Comparison of ENCODE assay signal across 7 cellular contexts in genomic region chr12:3199551-3200031, GRCh38.
DNase-seq lines count a peak whose midpoint lies in the region; TF ChIP-seq lines count a peak whose summit lies in the region.

No MANE protein-coding gene starts in this region.

- H3K27me3 ChIP-seq in stomach smooth muscle (ENCODE audit: control insufficient read depth in 1 of 2, insufficient read depth in 2 of 2, low read length in 2 of 2): no peaks in the 10 kb centered on the region

- H3K9me3 ChIP-seq in stomach smooth muscle (ENCODE audit: control insufficient read depth in 2 of 2, low read length in 2 of 2): no peaks in the 10 kb centered on the region

- H3K27ac ChIP-seq in stomach smooth muscle (ENCODE audit: low read length): no peak overlapping the region

- no peaks in the 10 kb centered on the region for H3K36me3 ChIP-seq in stomach smooth muscle (ENCODE audit: control insufficient read depth in 2 of 2, insufficient read depth in 2 of 2, low read length in 2 of 2)

- H3K4me3 ChIP-seq in LNCaP clone FGC (ENCODE audit: low read depth, low read length) (peak overlapping the region; percentile 49), stomach smooth muscle (ENCODE audit: low read length in 2 of 2) (peak overlapping the region; percentile 75 to 77)

- DNase-seq in LNCaP clone FGC (ENCODE audit: low read depth): no peak
- peak; percentile 67 for DNase-seq in astrocyte of the hippocampus (ENCODE audit: low read depth, low spot score)
- DNase-seq in iPS-NIHi7 (ENCODE audit: extremely low spot score): peak; percentile 47
- DNase-seq in activated naive CD4-positive, alpha-beta T cell treated with anti-CD3 and anti-CD28 coated beads, Interleukin-2, amount 50 U/mL, for 16 hours: no peak
- DNase-seq in DMS153 (lab: John Stamatoyannopoulos, UW): no peak
- DNase-seq in CD1c-positive myeloid dendritic cell (ENCODE audit: extremely low spot score): no peak

- peak overlapping the region; percentile 34 to 36 for H3K9ac ChIP-seq in stomach smooth muscle (ENCODE audit: low read length in 2 of 2)

- no peak for TF ChIP-seq CTCF in LNCaP clone FGC (IDR thresholded peaks at IDR 0.05; ENCODE audit: control insufficient read depth, extremely low read depth, insufficient read depth)

- H3K4me1 ChIP-seq in stomach smooth muscle (ENCODE audit: control insufficient read depth, insufficient read depth, low read length): peaks cover 27% of the 10 kb centered on the region

Comparison
In these comparisons a context has a peak if more than half of its experiments do, and no peak if none do; other contexts are left out.
1. DNase-seq: peak in astrocyte of the hippocampus (single experiment) and iPS-NIHi7 (single experiment); none in LNCaP clone FGC (single experiment), activated naive CD4-positive, alpha-beta T cell treated with anti-CD3 and anti-CD28 coated beads, Interleukin-2, amount 50 U/mL, for 16 hours (single experiment), DMS153 (single experiment) and CD1c-positive myeloid dendritic cell (single experiment).